ENCODE assay signal across 8 cellular contexts in genomic region chr19:18156841-18157464, GRCh38. TPM values are rescaled to one million over a fixed set of nuclear protein-coding genes. Genes with fewer than 3 reads are reported as not detected.
DNase-seq lines count a peak whose midpoint lies in the region; ATAC-seq and TF ChIP-seq lines count a peak whose summit lies in the region.

No MANE protein-coding gene starts in this region.

- TF ChIP-seq CTCF in liver (IDR thresholded peaks at IDR 0.05; ENCODE audit: low read depth, low read length, missing input control) (no peak), tibial artery (IDR thresholded peaks at IDR 0.05) (no peak)

- H3K4me1 ChIP-seq in liver (ENCODE audit: control insufficient read depth in 4 of 4, insufficient read depth in 4 of 4, low read length in 3 of 4) (peaks cover 10 to 51% (median 33%) of the 10 kb centered on the region in 4 donors), tibial artery (peaks cover 7 to 56% (median 43%) of the 10 kb centered on the region in 4 donors)

- no peak for TF ChIP-seq RAD21 in liver (IDR thresholded peaks at IDR 0.05)

- H3K27me3 ChIP-seq in liver (ENCODE audit: control insufficient read depth in 4 of 4, insufficient read depth in 4 of 4, low read length in 3 of 4) (no peaks in the 10 kb centered on the region), tibial artery (no peaks in the 10 kb centered on the region)

- ATAC-seq in GM21723 (IDR thresholded peaks at IDR 0.05; ENCODE audit: unreplicated experiment) (no peak), GM18861 (IDR thresholded peaks at IDR 0.05; ENCODE audit: unreplicated experiment) (no peak)

- peak overlapping the region in 1 of 2 donors; percentile 62 for H3K9ac ChIP-seq in liver (ENCODE audit: low read depth in 1 of 2, low read length in 2 of 2)

- H3K27ac ChIP-seq in liver (ENCODE audit: low read depth in 1 of 2, low read length in 2 of 2) (peak overlapping the region in 1 of 2 donors; percentile 11), tibial artery (peak overlapping the region; percentile 64 to 76)

- intact Hi-C loops in tibial artery (cut with DNase I; ENCODE audit: low total_unique reads), result no loop called here

- H3K9me3 ChIP-seq in liver (ENCODE audit: control insufficient read depth in 4 of 4, low read length in 3 of 4), result no peaks in the 10 kb centered on the region
- H3K9me3 ChIP-seq in tibial artery, result no peaks in the 10 kb centered on the region

- no peak overlapping the region for H3K4me3 ChIP-seq in liver (ENCODE audit: low read depth in 1 of 3, low read length in 3 of 3)
- no peak overlapping the region for H3K4me3 ChIP-seq in tibial artery

- WGBS in liver, result 38% methylated on average over 22 of the region's 22 CpGs

- H3K36me3 ChIP-seq in liver (ENCODE audit: control insufficient read depth in 4 of 4, insufficient read depth in 3 of 4, low read depth in 1 of 4, low read length in 3 of 4) (no peaks in the 10 kb centered on the region), tibial artery (peaks cover 5 to 10% (median 8%) of the 10 kb centered on the region in 3 donors)

- peak; percentile 77 for DNase-seq in DMS53 treated with DMSO at 0.1 percent for 48 hours (lab: John Stamatoyannopoulos, UW; ENCODE audit: unreplicated experiment)
- DNase-seq in NCI-H2196 treated with DMSO at 0.1 percent for 48 hours (lab: John Stamatoyannopoulos, UW; ENCODE audit: unreplicated experiment), result peak; percentile 93
- DNase-seq in cerebellum (ENCODE audit: low spot score), result peak; percentile 71
- DNase-seq in tibial artery, result peak; percentile 68 to 90
- no peak for DNase-seq in NCI-H187 treated with DMSO at 0.1 percent for 48 hours (lab: John Stamatoyannopoulos, UW)

TF ChIP-seq in liver, 16 proteins besides CTCF, POLR2A, EP300 and RAD21:
- TF ChIP-seq GABPA (IDR thresholded peaks at IDR 0.05 in 1 of 2, conservative IDR thresholded peaks at IDR 0.05 in 1 of 2) (no peak), FOXA2 (IDR thresholded peaks at IDR 0.05) (no peak), NR2F2 (IDR thresholded peaks at IDR 0.05) (peak; percentile 52)

RNA-seq across cellular contexts. Expression of gene PIK3R2, which starts 4.0 kb away (rescaled TPM):
- total RNA-seq in cerebellum (21.2 TPM), liver (10 to 100 TPM in 1 of 2 donors, 1 to 10 TPM in 1; 9.1 to 37.8 TPM)
- 1 to 10 TPM; 1.5 to 6.2 TPM for polyA plus RNA-seq in liver

RNA-seq across cellular contexts. Expression of gene IFI30, which starts 16.7 kb away (rescaled TPM):
- total RNA-seq in cerebellum, result 0.54 TPM
- total RNA-seq in liver, result 100 to 1,000 TPM in 1 of 2 donors, 10 to 100 TPM in 1; 60.2 to 129 TPM
- 100 to 1,000 TPM in 1 of 2 donors, 10 to 100 TPM in 1; 89.0 to 130 TPM for polyA plus RNA-seq in liver

RNA-seq across cellular contexts. Expression of gene MPV17L2, which starts 36.1 kb away (rescaled TPM):
- total RNA-seq in cerebellum, result 2.5 TPM
- 10 to 100 TPM in 1 of 2 donors, 1 to 10 TPM in 1; 3.6 to 12.1 TPM for total RNA-seq in liver
- 10 to 100 TPM; 16.1 to 28.0 TPM for polyA plus RNA-seq in liver

RNA-seq across cellular contexts. Expression of gene RAB3A, which starts 46.9 kb away (rescaled TPM):
- total RNA-seq in cerebellum (35.7 TPM), liver (under 1 TPM; 0.33 to 0.84 TPM)
- 1 to 10 TPM in 1 of 2 donors, under 1 TPM in 1; 0.74 to 1.7 TPM for polyA plus RNA-seq in liver

RNA-seq across cellular contexts. Expression of gene MAST3, which starts 59.4 kb away (rescaled TPM):
- total RNA-seq in cerebellum (3.5 TPM), liver (10 to 100 TPM in 1 of 2 donors, 1 to 10 TPM in 1; 8.6 to 10.6 TPM)
- 1 to 10 TPM; 4.3 to 4.7 TPM for polyA plus RNA-seq in liver

Comparison
In these comparisons a context has a peak if more than half of its experiments do, and no peak if none do; other contexts are left out.
1. RNA of gene IFI30, which starts 16.7 kb away (total RNA-seq): 60.2 to 129 TPM in liver; 0.54 TPM in cerebellum (single experiment); every median in the first group is over 10 times any median in the second.